Comparison of ENCODE assay signal across 2 cellular contexts in genomic region chr2:152106464-152106863, GRCh38.
TF ChIP-seq lines count a peak whose summit lies in the region.

No MANE protein-coding gene starts in this region.

TF ChIP-seq in IMR-90, 13 proteins besides CTCF, POLR2A, EP300 and RAD21:
- TF ChIP-seq FOS (IDR thresholded peaks at IDR 0.05; ENCODE audit: low read depth, low read length) (no peak), MAFK (IDR thresholded peaks at IDR 0.05; ENCODE audit: low read depth, low read length) (peak; percentile 77)

TF ChIP-seq in K562, 482 proteins besides CTCF, POLR2A, EP300 and RAD21:
- TF ChIP-seq MAFF (IDR thresholded peaks at IDR 0.05; ENCODE audit: low read length) (peak; percentile 60), MAFK (IDR thresholded peaks at IDR 0.05; ENCODE audit: low read length) (peak; percentile 30; the same call in 1 of the 2 replicates), ZNF316 (IDR thresholded peaks at IDR 0.05) (peak; percentile 85), CAMTA2 (CRISPR knock-in tag; conservative IDR thresholded peaks at IDR 0.05) (no peak), MAFG (tag; conservative IDR thresholded peaks at IDR 0.05) (peak; percentile 66), C11orf30 (IDR thresholded peaks at IDR 0.05; ENCODE audit: low read depth) (peak; percentile 66; the same call in 1 of the 2 replicates)
